ENCODE assay signal across 1 cellular context in genomic region chr17:41666336-41666680, GRCh38.
TF ChIP-seq lines count a peak whose summit lies in the region.

No MANE protein-coding gene starts in this region.

TF ChIP-seq in IMR-90, 13 proteins besides CTCF, POLR2A, EP300 and RAD21 (continued from another document):
- no peak for TF ChIP-seq MAZ (IDR thresholded peaks at IDR 0.05; ENCODE audit: borderline replicate concordance, low read depth, low read length)
- peak; percentile 49; the same call in 1 of the 2 replicates for TF ChIP-seq MAFK (IDR thresholded peaks at IDR 0.05; ENCODE audit: low read depth, low read length)
- TF ChIP-seq RCOR1 (IDR thresholded peaks at IDR 0.05; ENCODE audit: insufficient replicate concordance, low read length), result no peak
- no peak for TF ChIP-seq BHLHE40 (IDR thresholded peaks at IDR 0.05; ENCODE audit: low read depth, low read length)
- no peak for TF ChIP-seq FOS (IDR thresholded peaks at IDR 0.05; ENCODE audit: low read depth, low read length)
